In the genomic region with DNA sequence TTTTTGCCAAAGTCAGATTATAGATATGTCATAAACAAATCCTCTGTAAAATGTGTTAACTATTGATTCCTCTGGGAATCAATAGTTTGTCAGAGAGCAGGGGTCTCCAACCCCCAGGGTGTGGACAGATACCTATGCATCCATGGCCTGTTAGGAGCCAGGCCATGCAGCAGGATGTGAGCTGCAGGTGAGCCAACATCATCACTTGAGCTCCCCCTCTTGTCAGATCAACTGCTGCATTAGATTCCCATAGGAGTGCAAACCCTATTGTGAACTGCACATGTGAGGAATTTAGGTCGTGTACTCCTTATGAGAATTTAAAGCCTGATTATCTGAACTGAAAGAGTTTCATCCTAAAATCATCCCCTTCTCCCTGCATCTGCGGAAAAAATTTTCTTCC, we compare ENCODE assay signal across 2 cellular contexts.
TF ChIP-seq lines count a peak whose summit lies in the region.

No MANE protein-coding gene starts in this region.

TF ChIP-seq in HepG2, 621 proteins besides CTCF, POLR2A, EP300 and RAD21:
- no peak for TF ChIP-seq ARID2 (CRISPR knock-in tag; IDR thresholded peaks at IDR 0.05; ENCODE audit: borderline replicate concordance)
- TF ChIP-seq ZNF160 (CRISPR knock-in tag; IDR thresholded peaks at IDR 0.05): no peak
- TF ChIP-seq STAG1 (CRISPR knock-in tag; IDR thresholded peaks at IDR 0.05): peak; percentile 42; the same call in 1 of the 2 replicates
- no peak for TF ChIP-seq HOXA5 (CRISPR knock-in tag; IDR thresholded peaks at IDR 0.05)
- TF ChIP-seq, protein P1, sequence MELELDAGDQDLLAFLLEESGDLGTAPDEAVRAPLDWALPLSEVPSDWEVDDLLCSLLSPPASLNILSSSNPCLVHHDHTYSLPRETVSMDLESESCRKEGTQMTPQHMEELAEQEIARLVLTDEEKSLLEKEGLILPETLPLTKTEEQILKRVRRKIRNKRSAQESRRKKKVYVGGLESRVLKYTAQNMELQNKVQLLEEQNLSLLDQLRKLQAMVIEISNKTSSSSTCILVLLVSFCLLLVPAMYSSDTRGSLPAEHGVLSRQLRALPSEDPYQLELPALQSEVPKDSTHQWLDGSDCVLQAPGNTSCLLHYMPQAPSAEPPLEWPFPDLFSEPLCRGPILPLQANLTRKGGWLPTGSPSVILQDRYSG (CRISPR knock-in tag; IDR thresholded peaks at IDR 0.05): no peak
- no peak for TF ChIP-seq MEIS1 (CRISPR knock-in tag; IDR thresholded peaks at IDR 0.05; ENCODE audit: borderline replicate concordance)
- TF ChIP-seq SATB2 (CRISPR knock-in tag; IDR thresholded peaks at IDR 0.05): no peak

TF ChIP-seq in H1, 55 proteins besides CTCF, POLR2A, EP300 and RAD21:
- TF ChIP-seq PHF8 (conservative IDR thresholded peaks at IDR 0.05; ENCODE audit: low read depth, low read length) (no peak), KDM5A (IDR thresholded peaks at IDR 0.05; ENCODE audit: low read length) (no peak), YY1 (IDR thresholded peaks at IDR 0.05; ENCODE audit: low read depth, low read length) (no peak), RBBP5 (IDR thresholded peaks at IDR 0.05; ENCODE audit: borderline replicate concordance, low read depth, low read length) (no peak), TAF1 (IDR thresholded peaks at IDR 0.05; ENCODE audit: low read depth, low read length) (no peak), JUN (IDR thresholded peaks at IDR 0.05; ENCODE audit: low read depth, low read length) (no peak), GABPA (IDR thresholded peaks at IDR 0.05; ENCODE audit: borderline replicate concordance, insufficient read depth, low read length) (no peak), EGR1 (IDR thresholded peaks at IDR 0.05; ENCODE audit: borderline replicate concordance, low read depth, low read length) (no peak), SIN3A (conservative IDR thresholded peaks at IDR 0.05 in 1 of 2, IDR thresholded peaks at IDR 0.05 in 1 of 2; ENCODE audit: low read depth in 1 of 2, low read length in 2 of 2) (no peak), BACH1 (IDR thresholded peaks at IDR 0.05; ENCODE audit: low read length) (no peak), BRCA1 (IDR thresholded peaks at IDR 0.05; ENCODE audit: low read depth, low read length) (no peak)
